9 cellular contexts compared by ENCODE assay signal in genomic region chr11:61833926-61834277, GRCh38. TPM values are rescaled to one million over a fixed set of nuclear protein-coding genes. Genes with fewer than 3 reads are reported as not detected.
DNase-seq lines count a peak whose midpoint lies in the region; ATAC-seq and TF ChIP-seq lines count a peak whose summit lies in the region.
"Had no signal": no experiment of that assay in that cellular context is flagged by ENCODE, and none has a peak within 500 bp of the region (broad histone marks: within the 10 kb centered on the region; RNA-seq: fewer than 3 reads in every experiment).

No MANE protein-coding gene starts in this region.

- peaks cover 28% of the 10 kb centered on the region for H3K36me3 Mint-ChIP-seq in brain
- H3K36me3 Mint-ChIP-seq in natural killer cell, result no peaks in the 10 kb centered on the region
- H3K36me3 Mint-ChIP-seq: CD4-positive, CD25-positive, alpha-beta regulatory T cell had no signal

- H3K27me3 ChIP-seq in heart left ventricle (no peaks in the 10 kb centered on the region), uterus (no peaks in the 10 kb centered on the region)

- H3K9me3 ChIP-seq in heart left ventricle, result no peaks in the 10 kb centered on the region
- no peaks in the 10 kb centered on the region for H3K9me3 ChIP-seq in uterus

- H3K27ac ChIP-seq in heart left ventricle, result peak overlapping the region in 11 of 12 donors; percentile 27 to 84 (median 70)
- peak overlapping the region; percentile 77 to 80 for H3K27ac ChIP-seq in uterus

- H3K4me3 ChIP-seq in heart left ventricle (no peak overlapping the region), uterus (no peak overlapping the region)

- DNase-seq in heart left ventricle (peak in 1 of 5 donors; percentile 18), left ventricle myocardium superior (no peak), natural killer cell (no peak), uterus (no peak), SW 1271 (lab: John Stamatoyannopoulos, UW) (no peak), RKO (ENCODE audit: low spot score) (no peak)
- DNase-seq in activated CD8-positive, alpha-beta memory T cell treated with anti-CD3 and anti-CD28 coated beads, Interleukin-2, amount 50 U/mL, for 48 hours, result no peak

- H3K27ac Mint-ChIP-seq in brain (peak overlapping the region; percentile 50 to 98 (median 95)), natural killer cell (peak overlapping the region; percentile 97 to 98)

- intact Hi-C loops in heart left ventricle (cut with DNase I) (no loop called here), left ventricle myocardium superior (cut with micrococcal nuclease) (no loop called here), natural killer cell (cut with micrococcal nuclease) (loop anchor here (2.0 kb wide), 1 partner anchor 37 kb away; no protein-coding TSS in a partner anchor), uterus (cut with DNase I; ENCODE audit: low total_unique reads) (no loop called here)

- TF ChIP-seq POLR2A in heart left ventricle (IDR thresholded peaks at IDR 0.05) (no peak), uterus (IDR thresholded peaks at IDR 0.05) (no peak)

- 90 to 95% (median 94%) methylated on average over 12 of the region's 12 CpGs for WGBS in heart left ventricle, 4 donors

- TF ChIP-seq CTCF in heart left ventricle (IDR thresholded peaks at IDR 0.05) (no peak), brain (conservative IDR thresholded peaks at IDR 0.05) (no peak), natural killer cell (IDR thresholded peaks at IDR 0.05) (no peak), uterus (IDR thresholded peaks at IDR 0.05) (no peak)

- ATAC-seq in heart left ventricle (no peak), left ventricle myocardium superior (no peak), natural killer cell (no peak)

- H3K9me3 Mint-ChIP-seq in brain (no peaks in the 10 kb centered on the region), natural killer cell (no peaks in the 10 kb centered on the region)
- H3K9me3 Mint-ChIP-seq: CD4-positive, CD25-positive, alpha-beta regulatory T cell had no signal

- H3K27me3 Mint-ChIP-seq in brain (peaks cover 3% of the 10 kb centered on the region), natural killer cell (ENCODE audit: low read depth in 2 of 2) (no peaks in the 10 kb centered on the region)

- H3K36me3 ChIP-seq in heart left ventricle (peaks cover 0 to 7% (median 0%) of the 10 kb centered on the region in 9 donors), uterus (no peaks in the 10 kb centered on the region)

- H3K4me3 Mint-ChIP-seq in brain (peak overlapping the region; percentile 34 to 61 (median 45)), natural killer cell (peak overlapping the region; percentile 79)

- H3K4me1 ChIP-seq in heart left ventricle (peaks cover 0 to 68% (median 36%) of the 10 kb centered on the region in 12 donors), uterus (peaks cover 11 to 22% of the 10 kb centered on the region in 2 donors)

- H3K4me1 Mint-ChIP-seq in brain (peaks cover 77% of the 10 kb centered on the region), natural killer cell (peaks cover 68 to 70% of the 10 kb centered on the region in 2 donors)

RNA-seq across cellular contexts. Expression of gene FADS2, which starts 5.8 kb away (rescaled TPM):
- 10 to 100 TPM in 8 of 9 donors, 1 to 10 TPM in 1; 2.6 to 38.2 (median 19.2) TPM for total RNA-seq in heart left ventricle
- polyA plus RNA-seq in heart left ventricle, result 10 to 100 TPM; 13.8 to 43.6 TPM
- total RNA-seq in left ventricle myocardium superior, result 24.7 TPM
- 266 TPM for polyA plus RNA-seq in brain (ENCODE audit: insufficient read depth, low read depth, low replicate concordance)
- total RNA-seq in natural killer cell, result 10 to 100 TPM; 30.4 to 52.7 (median 34.4) TPM
- 100 to 1,000 TPM in 2 of 4 donors, 10 to 100 TPM in 2; 13.5 to 117 (median 84.9) TPM for total RNA-seq in uterus

RNA-seq across cellular contexts. Expression of gene FADS1, which starts 17.1 kb away (rescaled TPM):
- 10 to 100 TPM; 16.9 to 37.6 (median 23.6) TPM for total RNA-seq in heart left ventricle
- 10 to 100 TPM; 14.3 to 72.6 TPM for polyA plus RNA-seq in heart left ventricle
- total RNA-seq in left ventricle myocardium superior, result 26.3 TPM
- polyA plus RNA-seq in brain (ENCODE audit: insufficient read depth, low read depth, low replicate concordance), result 103 TPM
- total RNA-seq in natural killer cell, result 10 to 100 TPM in 2 of 3 donors, 1 to 10 TPM in 1; 9.3 to 17.2 (median 10.2) TPM
- total RNA-seq in uterus, result 10 to 100 TPM; 23.8 to 57.1 (median 38.3) TPM

RNA-seq across cellular contexts. Expression of gene FEN1, which starts 41.2 kb away (rescaled TPM):
- total RNA-seq in heart left ventricle, result 10 to 100 TPM in 1 of 9 donors, 1 to 10 TPM in 8; 3.9 to 13.7 (median 6.8) TPM
- polyA plus RNA-seq in heart left ventricle, result 10 to 100 TPM in 1 of 2 donors, 1 to 10 TPM in 1; 2.6 to 11.9 TPM
- total RNA-seq in left ventricle myocardium superior, result 6.4 TPM
- 74.9 TPM for polyA plus RNA-seq in brain (ENCODE audit: insufficient read depth, low read depth, low replicate concordance)
- 10 to 100 TPM; 14.2 to 17.8 (median 17.5) TPM for total RNA-seq in natural killer cell
- 10 to 100 TPM in 1 of 4 donors, 1 to 10 TPM in 2, under 1 TPM in 1; 0.77 to 19.4 (median 6.8) TPM for total RNA-seq in uterus

RNA-seq across cellular contexts. Expression of gene TMEM258, which starts 41.5 kb away (rescaled TPM):
- total RNA-seq in heart left ventricle (100 to 1,000 TPM in 7 of 9 donors, 10 to 100 TPM in 2; 48.0 to 129 (median 103) TPM), left ventricle myocardium superior (130 TPM), natural killer cell (10 to 100 TPM; 64.4 to 69.3 (median 66.1) TPM), uterus (10 to 100 TPM; 14.6 to 96.9 (median 38.7) TPM)
- polyA plus RNA-seq in heart left ventricle (100 to 1,000 TPM; 119 to 139 TPM), brain (ENCODE audit: insufficient read depth, low read depth, low replicate concordance) (370 TPM)

RNA-seq across cellular contexts. Expression of gene FADS3, which starts 57.4 kb away (rescaled TPM):
- total RNA-seq in heart left ventricle (100 to 1,000 TPM in 3 of 9 donors, 10 to 100 TPM in 6; 53.2 to 147 (median 79.6) TPM), left ventricle myocardium superior (69.7 TPM), natural killer cell (10 to 100 TPM; 10.8 to 17.8 (median 11.5) TPM), uterus (10 to 100 TPM; 18.2 to 74.6 (median 32.0) TPM)
- polyA plus RNA-seq in heart left ventricle (100 to 1,000 TPM in 1 of 2 donors, 10 to 100 TPM in 1; 65.6 to 237 TPM), brain (ENCODE audit: insufficient read depth, low read depth, low replicate concordance) (13.7 TPM)
